In the genomic region with DNA sequence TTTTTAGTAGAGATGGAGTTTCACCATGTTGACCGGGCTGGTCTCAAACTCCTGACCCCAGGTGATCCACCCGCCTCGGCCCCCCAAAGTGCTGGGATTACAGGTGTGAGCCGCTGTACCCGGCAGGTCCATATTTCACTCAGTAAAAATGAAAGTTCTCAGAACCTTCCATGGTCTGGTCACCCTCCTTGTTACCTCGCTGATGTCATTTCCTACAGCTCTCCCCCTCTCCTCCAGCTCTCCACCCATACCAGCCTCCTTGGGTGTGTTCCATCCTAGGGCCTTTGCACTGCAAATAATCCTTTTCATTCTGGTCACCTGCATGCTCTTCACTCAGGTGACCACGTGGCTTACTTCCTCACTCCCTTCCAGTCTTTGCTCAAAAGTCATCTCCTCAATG, we compare ENCODE assay signal across 34 cellular contexts.
DNase-seq lines count a peak whose midpoint lies in the region; ATAC-seq, FAIRE-seq and TF ChIP-seq lines count a peak whose summit lies in the region.
"Had no signal": no experiment of that assay in that cellular context is flagged by ENCODE, and none has a peak within 500 bp of the region (broad histone marks: within the 10 kb centered on the region; RNA-seq: fewer than 3 reads in every experiment).

No MANE protein-coding gene starts in this region.

- peak overlapping the region; percentile 7 for H3K4me3 Mint-ChIP-seq in activated CD8-positive, alpha-beta memory T cell treated with anti-CD3 and anti-CD28 coated beads, Interleukin-2, amount 10 ng/mL, durations not matched to agents 7 days and 5 days
- H3K4me3 Mint-ChIP-seq: effector memory CD8-positive, alpha-beta T cell; HFFc6; nephron progenitor cell; T-helper 1 cell treated with Interleukin-12 subunit alpha and Interleukin-12 subunit beta and Interleukin-4 antibody, amounts not matched to agents 30 μg/mL and 1 μg/mL, for 36 hours had no signal

- H3K27ac ChIP-seq in PC-9 (peak overlapping the region; percentile 83), GM12878 (ENCODE audit: control insufficient read depth, insufficient read depth) (peak overlapping the region; percentile 85)
- H3K27ac ChIP-seq: A549, cardiac muscle cell, coronary artery, pancreas, upper lobe of left lung had no signal

- POLR2A ChIA-PET in PC-9 (lab: Charles Lee; ENCODE audit: unreplicated experiment) (no interaction called here), GM12878 (lab: Charles Lee) (no interaction called here)

- in situ Hi-C loops in GM12878 (cut with MboI): no loop called here

- H3K4me3 ChIP-seq in PC-9 (no peak overlapping the region), GM12878 (no peak overlapping the region)
- H3K4me3 ChIP-seq: A549, cardiac muscle cell, coronary artery, lung, pancreas, smooth muscle cell, upper lobe of left lung had no signal

- peaks cover 52% of the 10 kb centered on the region for H3K4me1 Mint-ChIP-seq in activated CD8-positive, alpha-beta memory T cell treated with anti-CD3 and anti-CD28 coated beads, Interleukin-2, amount 10 ng/mL, durations not matched to agents 7 days and 5 days
- H3K4me1 Mint-ChIP-seq: nephron progenitor cell had no signal

- no peaks in the 10 kb centered on the region for H3K9me2 ChIP-seq in PC-9 (ENCODE audit: insufficient read depth)
- H3K9me2 ChIP-seq: SK-N-SH had no signal

- H3K4me2 ChIP-seq in PC-9 (no peak overlapping the region), GM12878 (ENCODE audit: control insufficient read depth, insufficient read depth) (peak overlapping the region; percentile 15; the same call in 1 of the 2 replicates)
- H3K4me2 ChIP-seq: A549, SK-N-SH, smooth muscle cell had no signal

- peaks cover 3% of the 10 kb centered on the region for H3K9me3 Mint-ChIP-seq in activated CD8-positive, alpha-beta memory T cell treated with anti-CD3 and anti-CD28 coated beads, Interleukin-2, amount 10 ng/mL, durations not matched to agents 7 days and 5 days (ENCODE audit: low read depth)
- H3K9me3 Mint-ChIP-seq: effector memory CD8-positive, alpha-beta T cell; HFFc6 had no signal

- H3K36me3 Mint-ChIP-seq in activated CD8-positive, alpha-beta memory T cell treated with anti-CD3 and anti-CD28 coated beads, Interleukin-2, amount 10 ng/mL, durations not matched to agents 7 days and 5 days: peaks cover 14% of the 10 kb centered on the region

- ATAC-seq in activated CD8-positive, alpha-beta memory T cell treated with anti-CD3 and anti-CD28 coated beads, Interleukin-2, amount 10 ng/mL, durations not matched to agents 7 days and 5 days: peak; percentile 31
- peak; percentile 58 for ATAC-seq in GM12878
- ATAC-seq: A549; activated CD4-positive, CD25-positive, alpha-beta regulatory T cell treated with anti-CD3 and anti-CD28 coated beads, Interleukin-2, amount 50 U/mL, for 24 hours; effector memory CD8-positive, alpha-beta T cell; pancreas had no signal

- H4K20me1 ChIP-seq in PC-9 (ENCODE audit: insufficient read depth) (no peaks in the 10 kb centered on the region), GM12878 (ENCODE audit: control insufficient read depth, insufficient read depth) (no peaks in the 10 kb centered on the region)

- TF ChIP-seq CTCF in PC-9 (conservative IDR thresholded peaks at IDR 0.05): no peak
- TF ChIP-seq CTCF in GM12878 (IDR thresholded peaks at IDR 0.05 in 2 of 3, conservative IDR thresholded peaks at IDR 0.05 in 1 of 3; ENCODE audit: control insufficient read depth in 2 of 3, extremely low read depth in 1 of 3, insufficient read depth in 1 of 3, low read depth in 3 of 3, low read length in 3 of 3): no peak

- no peaks in the 10 kb centered on the region for H3K79me2 ChIP-seq in PC-9 (ENCODE audit: low read depth)
- H3K79me2 ChIP-seq in GM12878 (ENCODE audit: control insufficient read depth, insufficient read depth, low read length): no peaks in the 10 kb centered on the region

- TF ChIP-seq POLR2A in GM12878 (IDR thresholded peaks at IDR 0.05; ENCODE audit: low read depth, low read length): no peak

- SMC1A ChIA-PET in GM12878 (lab: Charles Lee; ENCODE audit: uncharacterized antibody, unreplicated experiment): interaction anchor here (0.9 to 5.1 kb wide), 7 partner anchors 14 to 151 kb away, joined by 3 to 24 read pairs (median 4); no protein-coding TSS in a partner anchor

- H3K9ac ChIP-seq in GM12878 (ENCODE audit: control insufficient read depth, insufficient read depth, low read length): no peak overlapping the region
- H3K9ac ChIP-seq: SK-N-SH had no signal

- FAIRE-seq in GM12878 (lab: Jason Lieb, UNC): no peak
- FAIRE-seq: A549, pancreas had no signal

- TF ChIP-seq EP300 in GM12878 (IDR thresholded peaks at IDR 0.05; ENCODE audit: borderline replicate concordance in 1 of 2, control insufficient read depth in 1 of 2, low read depth in 2 of 2, low read length in 2 of 2): no peak

- H3K36me3 ChIP-seq in PC-9 (ENCODE audit: low read depth) (no peaks in the 10 kb centered on the region), GM12878 (ENCODE audit: control insufficient read depth in 2 of 2, insufficient read depth in 2 of 2, low read length in 1 of 2) (no peaks in the 10 kb centered on the region)
- H3K36me3 ChIP-seq: cardiac muscle cell, pancreas, upper lobe of left lung had no signal

- WGBS in GM12878 (ENCODE audit: insufficient coverage, insufficient replicate concordance, low lambda C conversion rate, missing lambda C conversion rate): 0% methylated on average over 6 of the region's 7 CpGs

- peak overlapping the region; percentile 71 for H3K27ac Mint-ChIP-seq in activated CD8-positive, alpha-beta memory T cell treated with anti-CD3 and anti-CD28 coated beads, Interleukin-2, amount 10 ng/mL, durations not matched to agents 7 days and 5 days
- H3K27ac Mint-ChIP-seq: effector memory CD8-positive, alpha-beta T cell; HFFc6; nephron progenitor cell had no signal

- TF ChIP-seq RAD21 in GM12878 (IDR thresholded peaks at IDR 0.05; ENCODE audit: insufficient read depth, low read depth, low read length): no peak

- H2AFZ ChIP-seq in PC-9: no peak overlapping the region
- H2AFZ ChIP-seq in GM12878 (ENCODE audit: control insufficient read depth, low read depth, low read length): peak overlapping the region; percentile 68

- no TSS peak for BruUV-seq in PC-9 (replicated peaks; lab: Mats Ljungman, UMichigan)
- BruUV-seq in GM12878 (replicated peaks; lab: Mats Ljungman, UMichigan): no TSS peak

- peak; percentile 55 for DNase-seq in activated CD8-positive, alpha-beta memory T cell treated with anti-CD3 and anti-CD28 coated beads, Interleukin-2, amount 10 ng/mL, durations not matched to agents 7 days and 5 days
- DNase-seq in activated CD8-positive, alpha-beta memory T cell treated with anti-CD3 and anti-CD28 coated beads, Interleukin-2, amount 50 U/mL, for 4 hours: no peak
- DNase-seq in DMS53 treated with DMSO at 0.1 percent for 48 hours (lab: John Stamatoyannopoulos, UW; ENCODE audit: unreplicated experiment) (peak; percentile 1), PC-9 (no peak), GM12878 (ENCODE audit: low read depth, low spot score) (no peak), HPDE6-E6E7 (ENCODE audit: extremely low spot score) (no peak), GM03348 (ENCODE audit: low spot score) (no peak), cerebellar nuclear complex (lab: John Stamatoyannopoulos, UW) (no peak)
- DNase-seq: activated naive CD4-positive, alpha-beta T cell treated with Interleukin-2 at 50 U/mL for 16 hours; anterior cingulate cortex; DMS79; effector memory CD8-positive, alpha-beta T cell; GDM1; GOT3; head of caudate nucleus; HFFc6; Karpas-422; NCI-H1436 treated with DMSO at 0.1 percent for 48 hours; NCI-H2107; NCI-H446; NCI-H82; nephron progenitor cell; pancreas; SK-N-SH; stimulated activated CD4-positive, alpha-beta T cell treated with anti-CD3 and anti-CD28 coated beads, Interleukin-1b, Interleukin-23, amount 100 ng/mL, for 48 hours; substantia nigra; upper lobe of left lung had no signal

- H3K9me3 ChIP-seq in PC-9 (ENCODE audit: insufficient read depth, low read depth) (no peaks in the 10 kb centered on the region; the same call in 1 of the 2 replicates), GM12878 (replicated peaks; ENCODE audit: control insufficient read depth, insufficient read depth, low read length) (peaks cover 2% of the 10 kb centered on the region; the same call in 2 of the 3 replicates)
- H3K9me3 ChIP-seq: A549, pancreas, SK-N-SH, upper lobe of left lung had no signal

- H3F3A ChIP-seq in PC-9 (ENCODE audit: insufficient read depth, low read depth): 0 out of 2 replicates have a peak, but pooled peaks cover 5% of the 10 kb centered on the region

- CTCF ChIA-PET in activated CD8-positive, alpha-beta memory T cell treated with anti-CD3 and anti-CD28 coated beads, Interleukin-2, amount 10 ng/mL, durations not matched to agents 7 days and 5 days (lab: Charles Lee): interaction anchor here (1.2 to 1.6 kb wide), 2 partner anchors 11 to 17 kb away, joined by 3 to 4 read pairs; no protein-coding TSS in a partner anchor
- CTCF ChIA-PET in PC-9 (lab: Charles Lee): no interaction called here
- CTCF ChIA-PET in GM12878 (lab: Yijun Ruan, JAX): no interaction called here

- RAD21 ChIA-PET in GM12878 (lab: Charles Lee; ENCODE audit: unreplicated experiment): interaction anchor here (1.8 kb wide), 1 partner anchor 162 kb away, joined by 11 read pairs; no protein-coding TSS in a partner anchor

- intact Hi-C loops in PC-9 (cut with micrococcal nuclease; ENCODE audit: unreplicated experiment) (no loop called here), GM12878 (cut with micrococcal nuclease; ENCODE audit: unreplicated experiment) (loop anchor here (2.0 to 5.0 kb wide), 4 partner anchors 37 to 223 kb away; partner anchors contain the start of gene AKAP11)

- H3K27me3 ChIP-seq in PC-9 (ENCODE audit: insufficient read depth, low read depth) (no peaks in the 10 kb centered on the region), GM12878 (replicated peaks in 1 of 2; ENCODE audit: control insufficient read depth in 2 of 2, insufficient read depth in 2 of 2, low read length in 1 of 2) (no peaks in the 10 kb centered on the region)
- H3K27me3 ChIP-seq: cardiac muscle cell, pancreas, upper lobe of left lung had no signal

- H3K4me1 ChIP-seq in PC-9 (replicated peaks; ENCODE audit: insufficient read depth) (peaks cover 14% of the 10 kb centered on the region), GM12878 (ENCODE audit: control insufficient read depth, insufficient read depth, low read length) (peaks cover 33% of the 10 kb centered on the region)
- H3K4me1 ChIP-seq: A549, pancreas, upper lobe of left lung had no signal

- no peaks in the 10 kb centered on the region for H3K27me3 Mint-ChIP-seq in activated CD8-positive, alpha-beta memory T cell treated with anti-CD3 and anti-CD28 coated beads, Interleukin-2, amount 10 ng/mL, durations not matched to agents 7 days and 5 days

TF ChIP-seq in GM12878, 131 proteins besides CTCF, POLR2A, EP300 and RAD21 (continues in another document):
- peak in 1 of 2 experiments; percentile 74; a peak in 2 of 4 replicates for TF ChIP-seq ETV6 (conservative IDR thresholded peaks at IDR 0.05 in 1 of 2, IDR thresholded peaks at IDR 0.05 in 1 of 2; ENCODE audit: borderline replicate concordance in 1 of 2, low read depth in 1 of 2)
- TF ChIP-seq ZBED1 (IDR thresholded peaks at IDR 0.05; ENCODE audit: borderline replicate concordance): 0 out of 2 replicates have a peak, but pooled peaks have one; percentile 31

Comparison
In these comparisons a context has a peak if more than half of its experiments do, and no peak if none do; other contexts are left out.
1. DNase-seq: peak in activated CD8-positive, alpha-beta memory T cell treated with anti-CD3 and anti-CD28 coated beads, Interleukin-2, amount 10 ng/mL, durations not matched to agents 7 days and 5 days (single experiment) and DMS53 treated with DMSO at 0.1 percent for 48 hours (single experiment); none in activated CD8-positive, alpha-beta memory T cell treated with anti-CD3 and anti-CD28 coated beads, Interleukin-2, amount 50 U/mL, for 4 hours (single experiment), PC-9 (0 of 2), GM12878 (single experiment), HPDE6-E6E7 (single experiment), GM03348 (single experiment) and cerebellar nuclear complex (0 of 2).